ENCODE assay signal across 8 cellular contexts in the genomic region with DNA sequence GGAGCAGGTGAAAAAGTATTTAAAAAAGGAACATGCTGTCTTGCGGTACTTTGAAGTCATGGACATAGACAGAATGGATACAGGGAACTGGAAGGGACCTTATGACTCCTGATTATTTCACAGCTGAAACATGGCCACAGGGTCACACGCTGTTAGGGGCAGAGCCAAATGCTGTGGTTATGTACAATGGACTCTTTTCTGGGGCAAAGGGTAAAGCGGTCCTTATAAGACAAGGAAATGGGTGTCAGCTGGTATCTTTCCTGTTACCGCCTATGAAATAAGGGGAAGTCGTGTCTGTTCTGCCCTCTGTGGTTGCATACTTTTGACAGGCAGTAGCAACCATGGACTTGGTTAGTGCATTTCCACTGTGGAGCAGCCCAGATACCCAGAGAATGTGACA. TPM values are rescaled to one million over a fixed set of nuclear protein-coding genes. Genes with fewer than 3 reads are reported as not detected.
DNase-seq lines count a peak whose midpoint lies in the region; ATAC-seq and TF ChIP-seq lines count a peak whose summit lies in the region.

No MANE protein-coding gene starts in this region.

- H3K9me3 ChIP-seq in thymus (ENCODE audit: control insufficient read depth) (no peaks in the 10 kb centered on the region), BE2C (no peaks in the 10 kb centered on the region)

- POLR2A ChIA-PET in WTC11 (lab: Charles Lee), result interaction anchor here (0.6 to 2.3 kb wide), 8 partner anchors 13 to 369 kb away, joined by 3 to 10 read pairs (median 4); partner anchors contain the start of genes APLP2, PRDM10 and ST14

- H3K27me3 ChIP-seq in layer of hippocampus (ENCODE audit: control insufficient read depth, insufficient read depth, low read length) (no peaks in the 10 kb centered on the region), thymus (ENCODE audit: control insufficient read depth, insufficient read depth) (no peaks in the 10 kb centered on the region), BE2C (no peaks in the 10 kb centered on the region)

- H3K4me1 Mint-ChIP-seq in WTC11 (peaks cover 26% of the 10 kb centered on the region), glutamatergic neuron (ENCODE audit: low read depth, unreplicated experiment) (peaks cover 4% of the 10 kb centered on the region)

- peak overlapping the region; percentile 43 for H3K27ac ChIP-seq in layer of hippocampus (ENCODE audit: low read depth, low read length)
- peak overlapping the region; percentile 11 for H3K27ac ChIP-seq in thymus (ENCODE audit: low read depth)

- peak; percentile 37 for DNase-seq in Jurkat, Clone E6-1 (ENCODE audit: low read depth, low spot score)
- DNase-seq in WTC11 (ENCODE audit: low spot score), result no peak
- DNase-seq in BE2C, result no peak
- no peak for DNase-seq in NK-92 treated with Interleukin-12 subunit alpha and Interleukin-12 subunit beta, amount 100 ng/mL, for 24 hours (lab: John Stamatoyannopoulos, UW)
- no peak for DNase-seq in glutamatergic neuron

- H3K36me3 Mint-ChIP-seq in WTC11, result peaks cover 36% of the 10 kb centered on the region
- H3K36me3 Mint-ChIP-seq in glutamatergic neuron (ENCODE audit: unreplicated experiment), result peaks cover 7% of the 10 kb centered on the region

- no peaks in the 10 kb centered on the region for H3K9me3 Mint-ChIP-seq in WTC11
- no peaks in the 10 kb centered on the region for H3K9me3 Mint-ChIP-seq in glutamatergic neuron (ENCODE audit: unreplicated experiment)

- TF ChIP-seq CTCF in WTC11 (IDR thresholded peaks at IDR 0.05) (no peak), BE2C (IDR thresholded peaks at IDR 0.05; ENCODE audit: low read depth, low read length) (no peak), glutamatergic neuron (IDR thresholded peaks at IDR 0.05; ENCODE audit: partially characterized antibody, unreplicated experiment) (no peak)

- WGBS in thymus, result 24% methylated on average over 5 of the region's 5 CpGs

- no peak overlapping the region for H3K4me3 ChIP-seq in Jurkat, Clone E6-1 (ENCODE audit: low read length)
- no peak overlapping the region for H3K4me3 ChIP-seq in thymus (ENCODE audit: low read length)
- no peak overlapping the region for H3K4me3 ChIP-seq in BE2C (ENCODE audit: low read depth, low read length)

- H3K27me3 Mint-ChIP-seq in WTC11 (ENCODE audit: low read depth) (no peaks in the 10 kb centered on the region), glutamatergic neuron (ENCODE audit: unreplicated experiment) (no peaks in the 10 kb centered on the region)

- H3K4me3 Mint-ChIP-seq in WTC11 (no peak overlapping the region), glutamatergic neuron (ENCODE audit: unreplicated experiment) (no peak overlapping the region)

- H3K27ac Mint-ChIP-seq in WTC11 (peak overlapping the region; percentile 98), glutamatergic neuron (ENCODE audit: unreplicated experiment) (no peak overlapping the region)

- ATAC-seq in WTC11, result no peak
- ATAC-seq in HG02759 (IDR thresholded peaks at IDR 0.05; ENCODE audit: unreplicated experiment), result no peak

- peaks cover 14% of the 10 kb centered on the region for H3K36me3 ChIP-seq in thymus (ENCODE audit: control insufficient read depth, insufficient read depth)
- H3K36me3 ChIP-seq in BE2C, result no peaks in the 10 kb centered on the region; the same call in none of the 2 replicates

- no peaks in the 10 kb centered on the region for H3K4me1 ChIP-seq in thymus (ENCODE audit: control insufficient read depth, insufficient read depth, low read length)
- H3K4me1 ChIP-seq in BE2C, result no peaks in the 10 kb centered on the region; the same call in 1 of the 2 replicates

- CTCF ChIA-PET in WTC11 (lab: Charles Lee), result interaction anchor here (0.6 to 3.7 kb wide), 39 partner anchors 9 to 293 kb away, joined by 3 to 96 read pairs (median 5); partner anchors contain the start of genes NFRKB, PRDM10, ST14 and ZBTB44

TF ChIP-seq in WTC11, 78 proteins besides CTCF, POLR2A, EP300 and RAD21:
- no peak for TF ChIP-seq NR1H2 (CRISPR knock-in tag; IDR thresholded peaks at IDR 0.05)
- TF ChIP-seq MLX (CRISPR knock-in tag; IDR thresholded peaks at IDR 0.05), result no peak
- no peak for TF ChIP-seq ZNF671 (CRISPR knock-in tag; IDR thresholded peaks at IDR 0.05)
- no peak for TF ChIP-seq NFYB (CRISPR knock-in tag; conservative IDR thresholded peaks at IDR 0.05; ENCODE audit: low read depth)
- no peak for TF ChIP-seq ZNF219 (CRISPR knock-in tag; IDR thresholded peaks at IDR 0.05; ENCODE audit: borderline replicate concordance)
- no peak for TF ChIP-seq SP1 (CRISPR knock-in tag; conservative IDR thresholded peaks at IDR 0.05)
- no peak for TF ChIP-seq ZNF423 (CRISPR knock-in tag; IDR thresholded peaks at IDR 0.05)
- no peak for TF ChIP-seq ZNF396 (CRISPR knock-in tag; IDR thresholded peaks at IDR 0.05; ENCODE audit: borderline replicate concordance)
- TF ChIP-seq, protein P1, sequence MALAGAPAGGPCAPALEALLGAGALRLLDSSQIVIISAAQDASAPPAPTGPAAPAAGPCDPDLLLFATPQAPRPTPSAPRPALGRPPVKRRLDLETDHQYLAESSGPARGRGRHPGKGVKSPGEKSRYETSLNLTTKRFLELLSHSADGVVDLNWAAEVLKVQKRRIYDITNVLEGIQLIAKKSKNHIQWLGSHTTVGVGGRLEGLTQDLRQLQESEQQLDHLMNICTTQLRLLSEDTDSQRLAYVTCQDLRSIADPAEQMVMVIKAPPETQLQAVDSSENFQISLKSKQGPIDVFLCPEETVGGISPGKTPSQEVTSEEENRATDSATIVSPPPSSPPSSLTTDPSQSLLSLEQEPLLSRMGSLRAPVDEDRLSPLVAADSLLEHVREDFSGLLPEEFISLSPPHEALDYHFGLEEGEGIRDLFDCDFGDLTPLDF (CRISPR knock-in tag; IDR thresholded peaks at IDR 0.05), result no peak
- TF ChIP-seq ZNF121 (CRISPR knock-in tag; IDR thresholded peaks at IDR 0.05), result no peak
- TF ChIP-seq SMAD3 (CRISPR knock-in tag; IDR thresholded peaks at IDR 0.05; ENCODE audit: borderline replicate concordance), result no peak
- no peak for TF ChIP-seq FOXP1 (CRISPR knock-in tag; IDR thresholded peaks at IDR 0.05; ENCODE audit: borderline replicate concordance)

RNA-seq across cellular contexts. Expression of gene ST14, which starts 12.8 kb away (rescaled TPM):
- polyA plus RNA-seq in Jurkat, Clone E6-1 (2012; ENCODE audit: insufficient read depth, insufficient read length), result not detected
- total RNA-seq in WTC11 (2021) (27.5 to 33.9 TPM (median 27.8 TPM) in 3 replicates), glutamatergic neuron (ENCODE audit: unreplicated experiment) (0.12 TPM)
- polyA plus RNA-seq in thymus, result 28.6 TPM
- polyA plus RNA-seq in BE2C (2012; ENCODE audit: insufficient read depth, insufficient read length, low read depth), result 0.28 TPM

Comparison
In these comparisons a context has a peak if more than half of its experiments do, and no peak if none do; other contexts are left out.
1. RNA of gene ST14, which starts 12.8 kb away (total RNA-seq): 27.5 to 33.9 TPM in WTC11; 0.12 TPM in glutamatergic neuron (single experiment); every median in the first group is over 10 times any median in the second.